Comparison of ENCODE assay signal across 1 cellular context in genomic region chr7:155458317-155459132, GRCh38.
TF ChIP-seq lines count a peak whose summit lies in the region.

No MANE protein-coding gene starts in this region.

TF ChIP-seq in IMR-90, 13 proteins besides CTCF, POLR2A, EP300 and RAD21 (continued from another document):
- TF ChIP-seq USF2 (IDR thresholded peaks at IDR 0.05; ENCODE audit: low read depth, low read length): no peak
- no peak for TF ChIP-seq ELK1 (IDR thresholded peaks at IDR 0.05; ENCODE audit: borderline replicate concordance, low read depth, low read length)
- no peak for TF ChIP-seq SMC3 (IDR thresholded peaks at IDR 0.05; ENCODE audit: low read depth, low read length)
- no peak for TF ChIP-seq CEBPB (IDR thresholded peaks at IDR 0.05; ENCODE audit: low read depth, low read length)
- TF ChIP-seq NFE2L2 (IDR thresholded peaks at IDR 0.05; ENCODE audit: low read depth, low read length): no peak
- TF ChIP-seq MAFK (IDR thresholded peaks at IDR 0.05; ENCODE audit: low read depth, low read length): no peak
- no peak for TF ChIP-seq RFX5 (IDR thresholded peaks at IDR 0.05; ENCODE audit: low read depth, low read length)
- no peak for TF ChIP-seq BHLHE40 (IDR thresholded peaks at IDR 0.05; ENCODE audit: low read depth, low read length)
